In genomic region chr1:206779565-206780091, GRCh38 we compare ENCODE assay signal across 33 cellular contexts. TPM values are rescaled to one million over a fixed set of nuclear protein-coding genes. Genes with fewer than 3 reads are reported as not detected.
DNase-seq lines count a peak whose midpoint lies in the region; ATAC-seq, FAIRE-seq and TF ChIP-seq lines count a peak whose summit lies in the region.
"Had no signal": no experiment of that assay in that cellular context is flagged by ENCODE, and none has a peak within 500 bp of the region (broad histone marks: within the 10 kb centered on the region; RNA-seq: fewer than 3 reads in every experiment).

No MANE protein-coding gene starts in this region.

- no peak overlapping the region for H2AFZ ChIP-seq in HepG2 (ENCODE audit: low read length)
- H2AFZ ChIP-seq in OCI-LY3 (ENCODE audit: low read depth, low read length): no peak overlapping the region

- TF ChIP-seq CTCF in right lobe of liver (IDR thresholded peaks at IDR 0.05) (no peak), HepG2 (CRISPR knock-in tag; IDR thresholded peaks at IDR 0.05) (no peak), OCI-LY3 (IDR thresholded peaks at IDR 0.05; ENCODE audit: low read depth, low read length) (no peak), left lung (IDR thresholded peaks at IDR 0.05) (no peak), lower lobe of right lung (IDR thresholded peaks at IDR 0.05) (no peak)

- FAIRE-seq in HepG2 (lab: Jason Lieb, UNC): no peak
- FAIRE-seq: endometrium, islet of Langerhans, TTC549 had no signal

- no peak overlapping the region for H3K4me3 ChIP-seq in right lobe of liver
- H3K4me3 ChIP-seq in HepG2 (replicated peaks in 1 of 3; ENCODE audit: insufficient read depth in 1 of 3, low read depth in 2 of 3, low read length in 3 of 3): no peak overlapping the region
- no peak overlapping the region for H3K4me3 ChIP-seq in OCI-LY3 (ENCODE audit: low read length)
- no peak overlapping the region for H3K4me3 ChIP-seq in left lung
- H3K4me3 ChIP-seq in lower lobe of right lung: no peak overlapping the region
- H3K4me3 ChIP-seq: esophagus muscularis mucosa, SJCRH30, suprapubic skin, upper lobe of left lung had no signal

- TF ChIP-seq RAD21 in HepG2 (CRISPR knock-in tag; IDR thresholded peaks at IDR 0.05): no peak

- in situ Hi-C loops in HepG2 (cut with HindIII; ENCODE audit: extremely low pct_ligation_motif_present, low pct_unique_long_range_greater_than_20kb): no loop called here

- H3K79me2 ChIP-seq in HepG2 (ENCODE audit: insufficient read depth, low read length) (no peaks in the 10 kb centered on the region), OCI-LY3 (ENCODE audit: low read length) (0 out of 2 replicates have a peak, but pooled peaks cover under 1% of the 10 kb centered on the region)

- DNase-seq in right lobe of liver: no peak
- no peak for DNase-seq in HepG2 (ENCODE audit: low spot score)
- no peak for DNase-seq in left lung
- no peak for DNase-seq in stimulated activated CD4-positive, alpha-beta T cell treated with anti-CD3 and anti-CD28 coated beads, Interleukin-2, amount 100 ng/mL, for 24 hours
- DNase-seq in lower lobe of right lung: no peak
- no peak for DNase-seq in occipital lobe (lab: John Stamatoyannopoulos, UW)
- DNase-seq in midbrain (lab: John Stamatoyannopoulos, UW): no peak
- DNase-seq: activated CD4-positive, alpha-beta memory T cell treated with anti-CD3 and anti-CD28 coated beads for 36 hours; activated naive CD4-positive, alpha-beta T cell treated with anti-CD3 and anti-CD28 coated beads, Interleukin-2, amount 50 U/mL, for 16 hours; cerebellar nuclear complex; foreskin fibroblast; HCEC 1CT; head of caudate nucleus; natural killer cell; NCI-H146; NCI-H345; NCI-H748 treated with DMSO at 0.1 percent for 48 hours; SJCRH30; upper lobe of left lung had no signal

- no peak overlapping the region for H3K9ac ChIP-seq in HepG2 (ENCODE audit: insufficient read depth, low read depth, low read length)
- no peak overlapping the region for H3K9ac ChIP-seq in OCI-LY3 (ENCODE audit: low read length)
- H3K9ac ChIP-seq: KMS-11 had no signal

- 61% methylated on average over 4 of the region's 4 CpGs for WGBS in right lobe of liver (ENCODE audit: insufficient coverage, low coverage, low lambda C conversion rate, missing lambda C conversion rate)
- 29% methylated on average over 4 of the region's 4 CpGs for WGBS in HepG2 (ENCODE audit: low lambda C conversion rate)

- H3K9me3 ChIP-seq in right lobe of liver (no peaks in the 10 kb centered on the region), HepG2 (ENCODE audit: low read length) (no peaks in the 10 kb centered on the region), OCI-LY3 (ENCODE audit: insufficient read depth, low read length) (no peaks in the 10 kb centered on the region), left lung (no peaks in the 10 kb centered on the region), lower lobe of right lung (no peaks in the 10 kb centered on the region)
- H3K9me3 ChIP-seq: esophagus muscularis mucosa, SJCRH30, suprapubic skin, upper lobe of left lung had no signal

- POLR2A ChIA-PET in HepG2 (lab: Yijun Ruan, JAX): no interaction called here

- no peaks in the 10 kb centered on the region for H3K4me1 ChIP-seq in right lobe of liver
- peaks cover 6% of the 10 kb centered on the region for H3K4me1 ChIP-seq in HepG2 (ENCODE audit: insufficient read depth, low read length)
- peaks cover 88% of the 10 kb centered on the region for H3K4me1 ChIP-seq in OCI-LY3 (ENCODE audit: low read length)
- H3K4me1 ChIP-seq in left lung: peaks cover 0 to 15% of the 10 kb centered on the region in 2 donors
- H3K4me1 ChIP-seq in lower lobe of right lung: no peaks in the 10 kb centered on the region
- H3K4me1 ChIP-seq: esophagus muscularis mucosa, suprapubic skin, upper lobe of left lung had no signal

- H3K27me3 ChIP-seq in right lobe of liver (no peaks in the 10 kb centered on the region), HepG2 (ENCODE audit: control insufficient read depth in 1 of 2, insufficient read depth in 2 of 2, low read length in 2 of 2) (peaks cover 0 to 19% of the 10 kb centered on the region in 2 experiments; a peak in 3 of 5 replicates), OCI-LY3 (ENCODE audit: low read depth, low read length) (peaks cover 32% of the 10 kb centered on the region), left lung (no peaks in the 10 kb centered on the region), lower lobe of right lung (ENCODE audit: low read depth) (no peaks in the 10 kb centered on the region)
- H3K27me3 ChIP-seq: upper lobe of left lung had no signal

- CTCF ChIA-PET in HepG2 (lab: Yijun Ruan, JAX; ENCODE audit: low intra/inter-chr PET ratio, low total read pairs): no interaction called here

- ATAC-seq in right lobe of liver (peak in 3 of 4 donors; percentile 34 to 51 (median 37)), HepG2 (no peak), left lung (peak; percentile 43), lower lobe of right lung (no peak)
- ATAC-seq: CD8-positive, alpha-beta T cell; left lobe of liver; natural killer cell; stimulated activated memory B cell treated with anti-CD40 and anti-IgM and Interleukin-4, amounts not matched to agents 10 μg/mL and 1 μg/mL and 100 μg/mL, for 72 hours had no signal

- H3K36me3 ChIP-seq in right lobe of liver (no peaks in the 10 kb centered on the region), HepG2 (replicated peaks in 1 of 2; ENCODE audit: control insufficient read depth in 1 of 2, insufficient read depth in 2 of 2, low read length in 2 of 2) (no peaks in the 10 kb centered on the region), OCI-LY3 (replicated peaks; ENCODE audit: low read depth, low read length) (peaks cover 4% of the 10 kb centered on the region), left lung (no peaks in the 10 kb centered on the region), lower lobe of right lung (no peaks in the 10 kb centered on the region)
- H3K36me3 ChIP-seq: esophagus muscularis mucosa, SJCRH30, suprapubic skin, upper lobe of left lung had no signal

- H3K4me2 ChIP-seq in HepG2 (ENCODE audit: low read depth, low read length) (no peak overlapping the region), OCI-LY3 (ENCODE audit: low read length) (peak overlapping the region; percentile 8)
- H3K4me2 ChIP-seq: KMS-11 had no signal

- TF ChIP-seq POLR2A in right lobe of liver (IDR thresholded peaks at IDR 0.05) (no peak), HepG2 (IDR thresholded peaks at IDR 0.05; ENCODE audit: insufficient read depth in 1 of 2, low read depth in 2 of 2, low read length in 2 of 2) (no peak)

- TF ChIP-seq EP300 in HepG2 (IDR thresholded peaks at IDR 0.05; ENCODE audit: low read depth in 2 of 2, low read length in 2 of 2) (no peak), HepG2 (CRISPR knock-in tag; IDR thresholded peaks at IDR 0.05; ENCODE audit: borderline replicate concordance) (no peak)

- H3K27ac ChIP-seq in right lobe of liver: no peak overlapping the region
- H3K27ac ChIP-seq in HepG2 (ENCODE audit: extremely low read length, insufficient read depth, low read length): no peak overlapping the region
- H3K27ac ChIP-seq in OCI-LY3 (ENCODE audit: low read length): no peak overlapping the region
- H3K27ac ChIP-seq in left lung: peak overlapping the region in 1 of 2 donors; percentile 5
- H3K27ac ChIP-seq in lower lobe of right lung: no peak overlapping the region
- H3K27ac ChIP-seq: esophagus muscularis mucosa, KMS-11, SJCRH30, suprapubic skin, upper lobe of left lung had no signal

- intact Hi-C loops in right lobe of liver (cut with DNase I): no loop called here
- intact Hi-C loops in HepG2 (cut with micrococcal nuclease; ENCODE audit: unreplicated experiment): no loop called here
- intact Hi-C loops in left lung (cut with DNase I): no loop called here
- intact Hi-C loops in lower lobe of right lung (cut with DNase I): no loop called here

- BruUV-seq in HepG2 (replicated peaks; lab: Mats Ljungman, UMichigan): no TSS peak

- no peaks in the 10 kb centered on the region for H4K20me1 ChIP-seq in HepG2 (ENCODE audit: insufficient read depth, low read length)
- H4K20me1 ChIP-seq in OCI-LY3 (ENCODE audit: insufficient read depth, low read length): no peaks in the 10 kb centered on the region

RNA-seq across cellular contexts. Expression of gene IL10, which starts 7.3 kb away (rescaled TPM):
- 1 to 10 TPM in 1 of 6 experiments, under 1 TPM in 3, not detected in 2; 0.26 to 2.2 (median 0.63) TPM for total RNA-seq in right lobe of liver
- not detected in 2 replicates for total RNA-seq in HepG2 (2016; rRNA removed; fragmentation: Illumina TruSeq; extraction: Trizol)
- total RNA-seq in HepG2 (2016; cell fraction: cytosol; rRNA removed; fragmentation: Illumina TruSeq; extraction: Trizol; ENCODE audit: low read depth): not detected in 2 replicates
- total RNA-seq in HepG2 (2016; cell fraction: insoluble cytoplasmic fraction; rRNA removed; fragmentation: Illumina TruSeq; extraction: Trizol): not detected in 2 replicates
- not detected in 2 replicates for total RNA-seq in HepG2 (2016; cell fraction: membrane; rRNA removed; fragmentation: Illumina TruSeq; extraction: Trizol)
- total RNA-seq in HepG2 (2016; cell fraction: nucleus; rRNA removed; fragmentation: Illumina TruSeq; extraction: Trizol): not detected in 2 replicates
- not detected in 2 replicates for polyA plus RNA-seq in HepG2 (2011; rRNA removed)
- polyA plus RNA-seq in HepG2 (2011; cell fraction: cytosol; rRNA removed): not detected in 2 replicates
- not detected in 2 replicates for polyA plus RNA-seq in HepG2 (2011; cell fraction: nucleus; rRNA removed)
- polyA plus RNA-seq in HepG2 (2012): not detected in 2 replicates
- polyA plus RNA-seq in HepG2 (2016; cell fraction: cytosol; fragmentation: Illumina TruSeq; extraction: Trizol; ENCODE audit: low read depth): not detected in 2 replicates
- polyA plus RNA-seq in HepG2 (2016; cell fraction: insoluble cytoplasmic fraction; fragmentation: Illumina TruSeq; extraction: Trizol; ENCODE audit: low read depth): not detected in 2 replicates
- polyA plus RNA-seq in HepG2 (2016; cell fraction: membrane; fragmentation: Illumina TruSeq; extraction: Trizol; ENCODE audit: low read depth): not detected in 2 replicates
- not detected in 2 replicates for polyA plus RNA-seq in HepG2 (2016; cell fraction: nucleus; fragmentation: Illumina TruSeq; extraction: Trizol; ENCODE audit: insufficient read depth, low read depth)
- not detected in 2 replicates for polyA minus RNA-seq in HepG2 (2011; rRNA and poly(A)+ RNA removed; ENCODE audit: low replicate concordance)
- polyA minus RNA-seq in HepG2 (2011; cell fraction: cytosol; rRNA and poly(A)+ RNA removed): not detected in 2 replicates
- polyA minus RNA-seq in HepG2 (2011; cell fraction: nucleus; rRNA and poly(A)+ RNA removed): not detected in 2 replicates
- total RNA-seq in left lung: 1 to 10 TPM; 3.0 to 6.2 TPM
- total RNA-seq in lower lobe of right lung: 1.4 TPM
- not detected for total RNA-seq in occipital lobe
- total RNA-seq: A673, Daoy, dermis microvascular lymphatic vessel endothelial cell had no signal

RNA-seq across cellular contexts. Expression of gene IL19, which starts 9.1 kb away (rescaled TPM):
- total RNA-seq in right lobe of liver (not detected), HepG2 (2016; rRNA removed; fragmentation: Illumina TruSeq; extraction: Trizol) (not detected in 2 replicates), left lung (not detected), lower lobe of right lung (not detected), occipital lobe (not detected)
- not detected in 2 replicates for total RNA-seq in HepG2 (2016; cell fraction: cytosol; rRNA removed; fragmentation: Illumina TruSeq; extraction: Trizol; ENCODE audit: low read depth)
- not detected in 2 replicates for total RNA-seq in HepG2 (2016; cell fraction: insoluble cytoplasmic fraction; rRNA removed; fragmentation: Illumina TruSeq; extraction: Trizol)
- total RNA-seq in HepG2 (2016; cell fraction: membrane; rRNA removed; fragmentation: Illumina TruSeq; extraction: Trizol): not detected in 2 replicates
- total RNA-seq in HepG2 (2016; cell fraction: nucleus; rRNA removed; fragmentation: Illumina TruSeq; extraction: Trizol): not detected in 2 replicates
- polyA plus RNA-seq in HepG2 (2011; rRNA removed): not detected in 2 replicates
- polyA plus RNA-seq in HepG2 (2011; cell fraction: cytosol; rRNA removed): not detected in 2 replicates
- polyA plus RNA-seq in HepG2 (2011; cell fraction: nucleus; rRNA removed): not detected in 2 replicates
- polyA plus RNA-seq in HepG2 (2012): not detected in 2 replicates
- polyA plus RNA-seq in HepG2 (2016; cell fraction: cytosol; fragmentation: Illumina TruSeq; extraction: Trizol; ENCODE audit: low read depth): not detected in 2 replicates
- not detected in 2 replicates for polyA plus RNA-seq in HepG2 (2016; cell fraction: insoluble cytoplasmic fraction; fragmentation: Illumina TruSeq; extraction: Trizol; ENCODE audit: low read depth)
- not detected in 2 replicates for polyA plus RNA-seq in HepG2 (2016; cell fraction: membrane; fragmentation: Illumina TruSeq; extraction: Trizol; ENCODE audit: low read depth)
- not detected in 2 replicates for polyA plus RNA-seq in HepG2 (2016; cell fraction: nucleus; fragmentation: Illumina TruSeq; extraction: Trizol; ENCODE audit: insufficient read depth, low read depth)
- polyA minus RNA-seq in HepG2 (2011; rRNA and poly(A)+ RNA removed; ENCODE audit: low replicate concordance): not detected in 2 replicates
- polyA minus RNA-seq in HepG2 (2011; cell fraction: cytosol; rRNA and poly(A)+ RNA removed): not detected in 2 replicates
- polyA minus RNA-seq in HepG2 (2011; cell fraction: nucleus; rRNA and poly(A)+ RNA removed): not detected in 2 replicates
- total RNA-seq: A673; CD8-positive, alpha-beta T cell; Daoy; dermis microvascular lymphatic vessel endothelial cell; esophagus muscularis mucosa; left lobe of liver; natural killer cell; SJCRH30; skeletal muscle tissue; suprapubic skin; upper lobe of left lung had no signal

Comparison
In these comparisons a context has a peak if more than half of its experiments do, and no peak if none do; other contexts are left out.
1. ATAC-seq: peak in right lobe of liver (3 of 4) and left lung (single experiment); none in HepG2 (single experiment) and lower lobe of right lung (0 of 2).